Comparison of ENCODE assay signal across 20 cellular contexts in the genomic region with DNA sequence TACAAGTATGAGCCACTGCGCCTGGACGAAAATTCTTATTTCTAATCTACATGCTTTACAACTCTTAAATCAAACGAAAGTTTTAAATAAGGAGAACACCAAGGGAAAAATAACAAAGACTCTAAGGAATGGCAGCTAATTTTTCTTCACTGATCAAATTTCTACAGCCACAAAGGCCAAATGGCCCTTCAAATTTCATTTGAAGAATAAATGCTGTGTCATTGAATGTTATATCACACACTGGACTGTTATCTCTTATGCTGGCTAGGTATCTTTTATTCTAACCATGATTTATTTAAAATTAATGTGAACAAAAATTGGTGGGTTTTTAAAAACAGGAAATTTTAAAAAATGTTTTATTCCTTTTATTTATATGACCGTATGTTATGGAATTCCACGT.
"Had no signal": no experiment of that assay in that cellular context is flagged by ENCODE, and none has a peak within 500 bp of the region (broad histone marks: within the 10 kb centered on the region; RNA-seq: fewer than 3 reads in every experiment).

No MANE protein-coding gene starts in this region.

- H3K27me3 ChIP-seq: MG63, SJSA1 had no signal

- DNase-seq: Karpas-422, KG1, MG63, NCI-H1092, NCI-H1105 treated with DMSO at 0.1 percent for 48 hours, NCI-H1417 treated with DMSO at 0.1 percent for 48 hours, NCI-H1694 treated with DMSO at 0.1 percent for 48 hours, NCI-H1930, NCI-H2107, NCI-H2171 treated with DMSO at 0.1 percent for 48 hours, NCI-H345, NCI-H446 treated with DMSO at 0.1 percent for 48 hours, NCI-H510A treated with DMSO at 0.1 percent for 48 hours, NCI-H526, Right ventricle myocardium superior, RPMI8226, SIG-M5 had no signal

- H3K4me3 ChIP-seq: MG63, SJSA1, SK-N-MC had no signal

- H3K4me1 ChIP-seq: SJSA1 had no signal

- H3K9me3 ChIP-seq: MG63, SJSA1 had no signal

- FAIRE-seq: RCC 7860 had no signal

- H3K27ac ChIP-seq: SJSA1, SK-N-MC had no signal
